Comparison of ENCODE assay signal across 23 cellular contexts in genomic region chr2:71462641-71463341, GRCh38. TPM values are rescaled to one million over a fixed set of nuclear protein-coding genes. Genes with fewer than 3 reads are reported as not detected.
A peak's percentile ranks its signal among the peaks of the same experiment; 100 is the strongest.
DNase-seq lines count a peak whose midpoint lies in the region; ATAC-seq, FAIRE-seq and TF ChIP-seq lines count a peak whose summit lies in the region.
"Had no signal": no experiment of that assay in that cellular context is flagged by ENCODE, and none has a peak within 500 bp of the region (broad histone marks: within the 10 kb centered on the region; RNA-seq: fewer than 3 reads in every experiment).

No MANE protein-coding gene starts in this region.

- no peak overlapping the region for H2AK5ac ChIP-seq in H1 (ENCODE audit: low read depth, low read length)
- H2AK5ac ChIP-seq in mesenchymal stem cell (ENCODE audit: low read length, severe bottlenecking), result no peak overlapping the region

- H3K23ac ChIP-seq in H1 (ENCODE audit: insufficient read length) (no peak overlapping the region), mesenchymal stem cell (ENCODE audit: low read length in 2 of 2) (no peak overlapping the region)

- peaks cover 0 to 76% of the 10 kb centered on the region in 2 donors for H3K4me1 ChIP-seq in right atrium auricular region
- H3K4me1 ChIP-seq in H1 (replicated peaks in 1 of 4; ENCODE audit: control insufficient read depth in 3 of 4, insufficient read depth in 4 of 4, low read length in 3 of 4), result peaks cover 0 to 20% (median 7%) of the 10 kb centered on the region in 4 experiments; a peak in 5 of 7 replicates
- H3K4me1 ChIP-seq in psoas muscle, result peaks cover 92% of the 10 kb centered on the region
- peaks cover 52% of the 10 kb centered on the region for H3K4me1 ChIP-seq in mesenchymal stem cell (ENCODE audit: control insufficient read depth, insufficient read depth, low read depth, low read length)

- H3K9me3 ChIP-seq in right atrium auricular region (no peaks in the 10 kb centered on the region), H1 (ENCODE audit: insufficient read depth in 2 of 2, low read depth in 1 of 2, low read length in 1 of 2) (no peaks in the 10 kb centered on the region), psoas muscle (no peaks in the 10 kb centered on the region), mesenchymal stem cell (ENCODE audit: control insufficient read depth, low read length) (peaks cover 13% of the 10 kb centered on the region)
- H3K9me3 ChIP-seq: SK-N-SH had no signal

- H4K91ac ChIP-seq in H1 (replicated peaks; ENCODE audit: insufficient read length, low read length) (no peak overlapping the region), mesenchymal stem cell (ENCODE audit: low read length) (no peak overlapping the region)

- H3K18ac ChIP-seq in H1 (ENCODE audit: extremely low read depth, low read length) (no peak overlapping the region), mesenchymal stem cell (ENCODE audit: low read depth in 1 of 2, low read length in 2 of 2) (no peak overlapping the region)

- H3K36me3 ChIP-seq in right atrium auricular region (no peaks in the 10 kb centered on the region), H1 (ENCODE audit: control insufficient read depth in 2 of 4, insufficient read depth in 4 of 4, low read length in 3 of 4) (no peaks in the 10 kb centered on the region), psoas muscle (ENCODE audit: insufficient read depth in 1 of 2, low read depth in 1 of 2) (peaks cover 0 to 10% of the 10 kb centered on the region in 2 donors), mesenchymal stem cell (ENCODE audit: control insufficient read depth in 1 of 2, insufficient read depth in 2 of 2, low read depth in 1 of 2, low read length in 2 of 2) (peaks cover 0 to 27% of the 10 kb centered on the region in 2 experiments)
- H3K36me3 ChIP-seq: Peyer's patch had no signal

- TF ChIP-seq RAD21 in H1 (IDR thresholded peaks at IDR 0.05 in 1 of 2, conservative IDR thresholded peaks at IDR 0.05 in 1 of 2; ENCODE audit: low read depth in 2 of 2, low read length in 2 of 2), result no peak

- H3K4me2 ChIP-seq in H1 (ENCODE audit: insufficient read depth in 1 of 2, low read depth in 2 of 2, low read length in 2 of 2) (no peak overlapping the region), mesenchymal stem cell (ENCODE audit: low read length, poor library complexity, severe bottlenecking) (no peak overlapping the region)
- H3K4me2 ChIP-seq: BLaER1 treated with 17β-estradiol and CSF1 and Interleukin-3, amounts not matched to agents 10 nM and 100 nM; KMS-11; SK-N-SH had no signal

- H4K20me1 ChIP-seq in H1 (replicated peaks in 1 of 2; ENCODE audit: control insufficient read depth in 1 of 2, insufficient read depth in 2 of 2, low read length in 2 of 2), result peaks cover 11 to 13% of the 10 kb centered on the region in 2 experiments

- H3K23me2 ChIP-seq in H1 (ENCODE audit: low read depth, low read length), result peaks cover 15% of the 10 kb centered on the region; the same call in 1 of the 2 replicates

- ATAC-seq in Right ventricle myocardium superior (ENCODE audit: poor library complexity) (no peak), psoas muscle (no peak)

- H3K27me3 ChIP-seq in right atrium auricular region (no peaks in the 10 kb centered on the region), H1 (replicated peaks in 1 of 4; ENCODE audit: control insufficient read depth in 3 of 4, extremely low read depth in 1 of 4, insufficient read depth in 3 of 4, low read length in 3 of 4) (peaks cover 37 to 87% (median 77%) of the 10 kb centered on the region in 4 experiments), psoas muscle (ENCODE audit: insufficient read depth in 3 of 3, low read length in 2 of 3) (no peaks in the 10 kb centered on the region), mesenchymal stem cell (ENCODE audit: control insufficient read depth in 1 of 2, insufficient read depth in 1 of 2, low read length in 2 of 2) (peaks cover 0 to 59% of the 10 kb centered on the region in 2 experiments)
- H3K27me3 ChIP-seq: Peyer's patch had no signal

- no peak for FAIRE-seq in H1 (lab: Jason Lieb, UNC)
- FAIRE-seq: A204.1, D721Med had no signal

- no peak for TF ChIP-seq POLR2A in H1 (IDR thresholded peaks at IDR 0.05; ENCODE audit: control extremely low read depth in 1 of 2, low read depth in 2 of 2, low read length in 2 of 2)

- H2AFZ ChIP-seq in H1 (ENCODE audit: low read length) (no peak overlapping the region), mesenchymal stem cell (ENCODE audit: low read depth, low read length) (no peak overlapping the region)

- TF ChIP-seq EP300 in H1 (IDR thresholded peaks at IDR 0.05; ENCODE audit: borderline replicate concordance in 1 of 2, low read depth in 2 of 2, low read length in 2 of 2), result no peak

- CTCF ChIA-PET in H1 (lab: Charles Lee; ENCODE audit: partially characterized antibody), result interaction anchor here (0.6 to 11.9 kb wide), 12 partner anchors 11 to 84 kb away, joined by 3 to 238 read pairs (median 7); partner anchors contain the start of gene DYSF

- no peak for TF ChIP-seq CTCF in right atrium auricular region (IDR thresholded peaks at IDR 0.05)
- TF ChIP-seq CTCF in H1 (IDR thresholded peaks at IDR 0.05; ENCODE audit: control extremely low read depth in 1 of 3, insufficient read depth in 1 of 3, low read depth in 1 of 3, low read length in 3 of 3), result no peak
- no peak for TF ChIP-seq CTCF in psoas muscle (IDR thresholded peaks at IDR 0.05)

- H2BK120ac ChIP-seq in H1 (replicated peaks; ENCODE audit: low read depth, low read length) (no peak overlapping the region), mesenchymal stem cell (ENCODE audit: low read depth, low read length) (no peak overlapping the region)

- H3K27ac ChIP-seq in right atrium auricular region (no peak overlapping the region), H1 (ENCODE audit: low read depth, low read length) (no peak overlapping the region), psoas muscle (peak overlapping the region; percentile 74), mesenchymal stem cell (ENCODE audit: low read length, poor library complexity, severe bottlenecking) (no peak overlapping the region)
- H3K27ac ChIP-seq: BLaER1 treated with 17β-estradiol and CSF1 and Interleukin-3, amounts not matched to agents 10 nM and 100 nM; KMS-11; Peyer's patch had no signal

- H4K8ac ChIP-seq in H1 (ENCODE audit: extremely low read depth, insufficient read depth, low read length) (no peak overlapping the region), mesenchymal stem cell (ENCODE audit: low read length) (no peak overlapping the region)

- WGBS in H1 (ENCODE audit: extremely low coverage in 1 of 2, insufficient coverage in 1 of 2, insufficient read length in 1 of 2, insufficient replicate concordance in 2 of 2, low coverage in 1 of 2, low lambda C conversion rate in 2 of 2, missing lambda C conversion rate in 1 of 2), 2 experiments, result 78% methylated on average over 5 of the region's 5 CpGs; no CpG with 5 or more reads in 1 of the 2 experiments
- WGBS in psoas muscle, 3 donors, result 84 to 91% (median 86%) methylated on average over 5 of the region's 5 CpGs
- 79% methylated on average over 5 of the region's 5 CpGs for WGBS in mesenchymal stem cell

- no peak overlapping the region for H3K4me3 ChIP-seq in right atrium auricular region
- no peak overlapping the region for H3K4me3 ChIP-seq in H1 (ENCODE audit: extremely low read depth in 1 of 4, insufficient read depth in 2 of 4, low read depth in 3 of 4, low read length in 4 of 4)
- H3K4me3 ChIP-seq in psoas muscle, result no peak overlapping the region
- no peak overlapping the region for H3K4me3 ChIP-seq in mesenchymal stem cell (ENCODE audit: insufficient read depth in 1 of 2, low read depth in 1 of 2, low read length in 2 of 2)
- H3K4me3 ChIP-seq: Peyer's patch had no signal

- no peaks in the 10 kb centered on the region for H3K79me2 ChIP-seq in H1 (ENCODE audit: control insufficient read depth in 1 of 2, insufficient read depth in 2 of 2, low read length in 2 of 2)

- H3K79me1 ChIP-seq in H1 (ENCODE audit: low read depth, low read length), result no peaks in the 10 kb centered on the region
- peaks cover 20% of the 10 kb centered on the region for H3K79me1 ChIP-seq in mesenchymal stem cell (replicated peaks; ENCODE audit: low read length, poor library complexity, severe bottlenecking)

- no peak overlapping the region for H3K4ac ChIP-seq in H1 (replicated peaks; ENCODE audit: insufficient read length, low read depth, low read length)
- no peak overlapping the region for H3K4ac ChIP-seq in mesenchymal stem cell (ENCODE audit: low read depth in 1 of 2, low read length in 2 of 2)

- H3K56ac ChIP-seq in H1 (replicated peaks; ENCODE audit: insufficient read length, low read depth, low read length), result no peak overlapping the region

- H3K14ac ChIP-seq in H1 (ENCODE audit: insufficient read length) (no peak overlapping the region), mesenchymal stem cell (ENCODE audit: low read length in 2 of 2) (no peak overlapping the region)

- intact Hi-C loops in Right ventricle myocardium superior (cut with DNase I) (loop anchor here (2.0 kb wide), 1 partner anchor 42 kb away; no protein-coding TSS in a partner anchor), psoas muscle (cut with DNase I) (loop anchor here in 1 of 2 donors (2.0 kb wide), 1 partner anchor 44 kb away; no protein-coding TSS in a partner anchor)

- H2BK15ac ChIP-seq in H1 (ENCODE audit: low read length), result peak overlapping the region; percentile 55; the same call in 1 of the 2 replicates
- H2BK15ac ChIP-seq in mesenchymal stem cell (ENCODE audit: low read depth, poor library complexity, severe bottlenecking), result no peak overlapping the region

- no peak overlapping the region for H2BK12ac ChIP-seq in H1 (ENCODE audit: low read depth, low read length)
- no peak overlapping the region for H2BK12ac ChIP-seq in mesenchymal stem cell (ENCODE audit: low read length in 2 of 2)

- DNase-seq in right atrium auricular region (ENCODE audit: low spot score) (peak; percentile 44), Right ventricle myocardium superior (no peak), H1 (ENCODE audit: low read depth in 1 of 2, low spot score in 2 of 2) (peak in 1 of 2 experiments; percentile 44), psoas muscle (no peak), NOMO-1 treated with dmso at 0.1 percent for 144 hours (lab: John Stamatoyannopoulos, UW; ENCODE audit: unreplicated experiment) (no peak), mesenchymal stem cell (no peak)
- DNase-seq in activated CD4-positive, alpha-beta T cell treated with anti-CD3 and anti-CD28 coated beads for 1 hour, result no peak
- DNase-seq: AML-193; CD4-positive, alpha-beta T cell; H7; HFFc6; NCI-H1048; NCI-H1417; NCI-H1694; NCI-H2029 treated with DMSO at 0.1 percent for 48 hours; NCI-H69; SK-N-SH had no signal

- H3K9ac ChIP-seq in H1 (replicated peaks in 1 of 4; ENCODE audit: extremely low read depth in 1 of 4, low read depth in 3 of 4, low read length in 3 of 4) (no peak overlapping the region), mesenchymal stem cell (ENCODE audit: low read length) (no peak overlapping the region)
- H3K9ac ChIP-seq: BLaER1 treated with 17β-estradiol and CSF1 and Interleukin-3, amounts not matched to agents 10 nM and 100 nM; KMS-11; SK-N-SH had no signal

- no peak overlapping the region for H4K5ac ChIP-seq in H1 (ENCODE audit: insufficient read length, low read depth, low read length)

- no peak overlapping the region for H2BK20ac ChIP-seq in H1 (ENCODE audit: low read length)

- POLR2A ChIA-PET in H1 (lab: Charles Lee; ENCODE audit: partially characterized antibody), result interaction anchor here (1.2 to 7.3 kb wide), 2 partner anchors 8 to 9 kb away, joined by 4 to 51 read pairs; partner anchors contain the start of gene DYSF

- H2BK5ac ChIP-seq in H1 (ENCODE audit: low read depth, low read length) (no peak overlapping the region), mesenchymal stem cell (ENCODE audit: low read depth, low read length, poor library complexity, severe bottlenecking) (no peak overlapping the region)

RNA-seq across cellular contexts. Expression of gene DYSF, which starts 9.4 kb away (rescaled TPM):
- total RNA-seq in right atrium auricular region (10 to 100 TPM; 31.3 to 52.1 TPM), Right ventricle myocardium superior (45.8 TPM), psoas muscle (100 to 1,000 TPM; 109 to 208 (median 118) TPM)
- total RNA-seq in H1 (2021; fragmentation: NEBNext Ultra II Directional; extraction: Animal tissue kit (Norgen Biotek cat#: 25700)), result 7.1 and 8.5 TPM in 2 replicates
- polyA plus RNA-seq in H1 (2011; rRNA removed) (5.8 and 6.6 TPM in 2 replicates), psoas muscle (10 to 100 TPM; 38.3 to 67.1 (median 55.8) TPM)
- polyA plus RNA-seq in H1 (2011; cell fraction: cytosol; rRNA removed), result 2.5 TPM
- 9.9 TPM for polyA plus RNA-seq in H1 (2011; cell fraction: nucleus; rRNA removed)
- 6.1 to 8.1 TPM (median 7.4 TPM) in 4 replicates for polyA plus RNA-seq in H1 (2012, experiment 1 of 2)
- polyA plus RNA-seq in H1 (2012, experiment 2 of 2), result 6.2 TPM
- 4.5 TPM for polyA plus RNA-seq in H1 (2013, experiment 1 of 2)
- 3.6 TPM for polyA plus RNA-seq in H1 (2013, experiment 2 of 2)
- polyA minus RNA-seq in H1 (2011; rRNA and poly(A)+ RNA removed), result 7.3 and 8.0 TPM in 2 replicates
- 6.2 TPM for polyA minus RNA-seq in H1 (2011; cell fraction: cytosol; rRNA and poly(A)+ RNA removed)
- polyA minus RNA-seq in H1 (2011; cell fraction: nucleus; rRNA and poly(A)+ RNA removed), result 6.8 TPM
- 0.33 TPM for polyA plus RNA-seq in mesenchymal stem cell (2013, experiment 1 of 2)
- 0.37 TPM for polyA plus RNA-seq in mesenchymal stem cell (2013, experiment 2 of 2)
- total RNA-seq: OCI-LY7 had no signal
